16 cellular contexts compared by ENCODE assay signal in the genomic region with DNA sequence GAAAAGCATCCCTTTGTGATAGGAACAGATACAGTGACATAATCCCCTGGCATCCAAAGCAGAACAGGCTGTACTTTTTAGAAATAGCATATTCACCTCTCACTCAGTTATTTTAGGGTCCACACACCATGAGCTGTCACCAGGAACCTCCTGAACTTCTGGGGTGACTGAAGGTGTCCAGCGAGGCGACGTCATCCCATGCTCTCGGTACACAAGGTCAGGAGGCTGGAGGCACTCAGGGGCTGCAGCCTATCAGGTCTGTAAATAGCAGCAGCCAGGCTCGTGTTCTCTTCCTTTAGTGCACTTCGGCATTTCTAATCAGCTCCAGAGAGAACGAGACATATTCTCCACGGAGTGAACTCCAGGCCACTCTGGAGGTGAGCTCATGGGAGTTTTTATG.
DNase-seq lines count a peak whose midpoint lies in the region; ATAC-seq and TF ChIP-seq lines count a peak whose summit lies in the region.
"Had no signal": no experiment of that assay in that cellular context is flagged by ENCODE, and none has a peak within 500 bp of the region (broad histone marks: within the 10 kb centered on the region; RNA-seq: fewer than 3 reads in every experiment).

No MANE protein-coding gene starts in this region.

- peak; percentile 95 for ATAC-seq in right cardiac atrium
- no peak for ATAC-seq in effector memory CD8-positive, alpha-beta T cell (replicated peaks)
- ATAC-seq: A549 had no signal

- no peak overlapping the region for H3K4me3 ChIP-seq in cardiac muscle cell
- no peak overlapping the region for H3K4me3 ChIP-seq in right cardiac atrium (ENCODE audit: low read length)
- no peak overlapping the region for H3K4me3 ChIP-seq in testis
- H3K4me3 ChIP-seq: A549 had no signal

- H3K27me3 Mint-ChIP-seq in effector memory CD8-positive, alpha-beta T cell, result peaks cover 5 to 24% of the 10 kb centered on the region in 2 donors
- H3K27me3 Mint-ChIP-seq in osteocyte (ENCODE audit: unreplicated experiment), result peaks cover 30% of the 10 kb centered on the region
- H3K27me3 Mint-ChIP-seq: CD4-positive, alpha-beta T cell had no signal

- no peak for TF ChIP-seq POLR2A in testis (IDR thresholded peaks at IDR 0.05)

- H3K9me3 ChIP-seq in cardiac muscle cell (ENCODE audit: low read depth) (no peaks in the 10 kb centered on the region), right cardiac atrium (ENCODE audit: control insufficient read depth, low read length) (no peaks in the 10 kb centered on the region), testis (no peaks in the 10 kb centered on the region)
- H3K9me3 ChIP-seq: A549 had no signal

- H3K36me3 ChIP-seq in cardiac muscle cell, result no peaks in the 10 kb centered on the region
- H3K36me3 ChIP-seq in testis (ENCODE audit: low read depth, missing control alignments), result no peaks in the 10 kb centered on the region

- DNase-seq in cerebellar cortex (ENCODE audit: low spot score), result peak; percentile 5
- peak; percentile 24 to 75 for DNase-seq in cardiac muscle cell (ENCODE audit: low read depth in 1 of 2, low spot score in 1 of 2)
- DNase-seq in right cardiac atrium, result peak; percentile 79 to 88 (median 87)
- peak; percentile 43 for DNase-seq in testis
- no peak for DNase-seq in effector memory CD8-positive, alpha-beta T cell
- DNase-seq in osteocyte (ENCODE audit: extremely low spot score, unreplicated experiment), result no peak
- DNase-seq in NCI-H69 (lab: John Stamatoyannopoulos, UW), result no peak
- DNase-seq: Caco-2; CD4-positive, alpha-beta T cell; GDM1; KG1; NCI-H1694 treated with DMSO at 0.1 percent for 48 hours; NCI-H510A; NCI-H82; OCI-M1 had no signal

- peaks cover 9% of the 10 kb centered on the region for H3K4me1 ChIP-seq in cardiac muscle cell (ENCODE audit: low read depth)
- H3K4me1 ChIP-seq in right cardiac atrium (ENCODE audit: control insufficient read depth, insufficient read depth, low read length), result peaks cover 4% of the 10 kb centered on the region
- H3K4me1 ChIP-seq in testis, result peaks cover 5% of the 10 kb centered on the region
- H3K4me1 ChIP-seq: A549, Caco-2 had no signal

- no peaks in the 10 kb centered on the region for H3K9me3 Mint-ChIP-seq in effector memory CD8-positive, alpha-beta T cell
- no peaks in the 10 kb centered on the region for H3K9me3 Mint-ChIP-seq in osteocyte (ENCODE audit: unreplicated experiment)

- no peak overlapping the region for H3K27ac Mint-ChIP-seq in effector memory CD8-positive, alpha-beta T cell
- no peak overlapping the region for H3K27ac Mint-ChIP-seq in osteocyte (ENCODE audit: unreplicated experiment)
- H3K27ac Mint-ChIP-seq: CD4-positive, alpha-beta T cell had no signal

- intact Hi-C loops in right cardiac atrium (cut with DNase I) (loop anchor here in 2 of 4 donors (5.0 kb wide), 3 partner anchors 75 to 295 kb away; no protein-coding TSS in a partner anchor), testis (cut with DNase I; ENCODE audit: low total_unique reads) (no loop called here)

- H3K4me1 Mint-ChIP-seq in effector memory CD8-positive, alpha-beta T cell (ENCODE audit: low read depth in 2 of 2), result peaks cover 18 to 25% of the 10 kb centered on the region in 2 donors
- no peaks in the 10 kb centered on the region for H3K4me1 Mint-ChIP-seq in osteocyte (ENCODE audit: unreplicated experiment)

- H3K27ac ChIP-seq in cardiac muscle cell (peak overlapping the region; percentile 63), right cardiac atrium (ENCODE audit: low read length) (peak overlapping the region; percentile 94), testis (peak overlapping the region in 1 of 2 donors; percentile 30)
- H3K27ac ChIP-seq: A549 had no signal

- no peaks in the 10 kb centered on the region for H3K36me3 Mint-ChIP-seq in effector memory CD8-positive, alpha-beta T cell (ENCODE audit: insufficient read depth)
- no peaks in the 10 kb centered on the region for H3K36me3 Mint-ChIP-seq in osteocyte (ENCODE audit: unreplicated experiment)

- no peak for TF ChIP-seq CTCF in cardiac muscle cell (IDR thresholded peaks at IDR 0.05; ENCODE audit: low read depth, low read length)
- no peak for TF ChIP-seq CTCF in testis (IDR thresholded peaks at IDR 0.05)
- no peak for TF ChIP-seq CTCF in osteocyte (IDR thresholded peaks at IDR 0.05)

- H3K4me3 Mint-ChIP-seq in effector memory CD8-positive, alpha-beta T cell, result no peak overlapping the region
- no peak overlapping the region for H3K4me3 Mint-ChIP-seq in osteocyte (ENCODE audit: unreplicated experiment)
- H3K4me3 Mint-ChIP-seq: CD4-positive, alpha-beta T cell had no signal

- whole genome bisulfite sequencing in right cardiac atrium, result 24% methylated on average over 8 of the region's 8 CpGs
- 27 to 51% methylated on average over 6 to 8 of the region's 8 CpGs for WGBS in testis, 2 donors

- no peaks in the 10 kb centered on the region for H3K27me3 ChIP-seq in cardiac muscle cell
- H3K27me3 ChIP-seq in right cardiac atrium (ENCODE audit: control insufficient read depth, insufficient read depth), result no peaks in the 10 kb centered on the region
- H3K27me3 ChIP-seq in testis, result no peaks in the 10 kb centered on the region

Comparison
In these comparisons a context has a peak if more than half of its experiments do, and no peak if none do; other contexts are left out.
1. DNase-seq: peak in cerebellar cortex (single experiment), cardiac muscle cell (2 of 2), right cardiac atrium (3 of 3) and testis (single experiment); none in effector memory CD8-positive, alpha-beta T cell (0 of 3), osteocyte (single experiment) and NCI-H69 (single experiment).